Comparison of ENCODE assay signal across 7 cellular contexts in genomic region chr1:217747156-217747769, GRCh38.
DNase-seq lines count a peak whose midpoint lies in the region; ATAC-seq and TF ChIP-seq lines count a peak whose summit lies in the region.

No MANE protein-coding gene starts in this region.

- TF ChIP-seq CTCF in GM12874 (IDR thresholded peaks at IDR 0.05; ENCODE audit: insufficient read depth, low read depth, low read length): peak; percentile 17; the same call in 1 of the 2 replicates
- peak; percentile 81 for TF ChIP-seq CTCF in RWPE1 (conservative IDR thresholded peaks at IDR 0.05; ENCODE audit: low read depth)
- peak; percentile 75 for TF ChIP-seq CTCF in fibroblast of pulmonary artery (IDR thresholded peaks at IDR 0.05; ENCODE audit: low read length, missing control alignments)

- no peak overlapping the region for H3K4me3 ChIP-seq in Jurkat, Clone E6-1 (ENCODE audit: low read length)
- no peak overlapping the region for H3K4me3 ChIP-seq in fibroblast of pulmonary artery (replicated peaks; ENCODE audit: low read depth, low read length)

- ATAC-seq in GM18858 (IDR thresholded peaks at IDR 0.05; ENCODE audit: unreplicated experiment) (no peak), HG02763 (IDR thresholded peaks at IDR 0.05; ENCODE audit: unreplicated experiment) (no peak)

- POLR2A ChIA-PET in RWPE1 (lab: Yijun Ruan, JAX; ENCODE audit: low non-redundant PET): no interaction called here

- peak; percentile 22 for DNase-seq in Jurkat, Clone E6-1 (ENCODE audit: low read depth, low spot score)
- DNase-seq in RWPE1 (ENCODE audit: low spot score) (peak; percentile 17), fibroblast of pulmonary artery (ENCODE audit: low read depth) (peak; percentile 59), superior temporal gyrus (ENCODE audit: extremely low spot score) (peak; percentile 68)

- H3K27ac ChIP-seq in RWPE1: no peak overlapping the region

- CTCF ChIA-PET in RWPE1 (lab: Yijun Ruan, JAX): interaction anchor here (0.6 to 0.7 kb wide), 2 partner anchors 353 to 424 kb away, joined by 3 to 5 read pairs; no protein-coding TSS in a partner anchor

Comparison
In these comparisons a context has a peak if more than half of its experiments do, and no peak if none do; other contexts are left out.
1. CTCF ChIP-seq: peak in every context shown above with its lines; median percentile 81 in RWPE1; 75 in fibroblast of pulmonary artery; 17 in GM12874.
2. DNase-seq: peak in every context shown above with its lines; median percentile 68 in superior temporal gyrus; 59 in fibroblast of pulmonary artery; 22 in Jurkat, Clone E6-1; 17 in RWPE1.